ENCODE assay signal across 8 cellular contexts in the genomic region with DNA sequence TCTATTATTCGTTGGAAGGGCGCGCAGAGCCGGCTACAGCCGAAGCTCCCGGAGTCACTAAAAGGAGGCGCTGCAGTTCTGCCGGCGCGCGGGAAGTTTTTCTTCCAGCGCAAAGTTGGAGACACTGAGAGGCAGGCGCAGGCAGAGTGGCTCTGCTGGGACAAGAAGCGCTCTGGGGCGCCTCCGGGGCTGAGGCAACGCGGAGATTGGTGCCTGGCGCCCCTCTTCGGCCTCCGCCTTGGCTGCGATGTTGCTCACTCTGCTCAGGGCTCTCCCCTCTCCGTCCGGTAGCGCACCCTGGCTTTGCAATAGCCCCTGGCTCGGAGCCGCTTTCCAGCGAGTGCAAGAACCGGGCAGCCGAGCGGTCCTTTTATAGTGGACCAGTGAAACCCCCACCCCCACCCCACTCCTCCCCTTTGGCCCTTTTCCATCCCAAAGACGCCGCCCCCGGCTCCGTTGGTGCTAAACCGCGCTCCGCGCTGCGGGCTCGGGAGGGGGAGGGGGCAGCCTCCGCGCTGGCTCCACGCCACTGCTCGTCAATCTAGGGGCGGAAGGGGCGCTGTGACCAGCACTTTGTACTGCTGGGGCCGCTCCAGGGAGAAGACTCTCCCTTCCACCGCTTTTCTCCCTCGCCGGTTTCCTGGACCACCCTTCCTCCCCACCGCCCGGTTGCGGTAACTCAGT. TPM values are rescaled to one million over a fixed set of nuclear protein-coding genes. Genes with fewer than 3 reads are reported as not detected.
DNase-seq lines count a peak whose midpoint lies in the region; ATAC-seq, FAIRE-seq and TF ChIP-seq lines count a peak whose summit lies in the region.

A gene (minus strand): TSS at position 344 of the 684 bp plus-strand sequence. CDS start 455 bp downstream, outside the sequence.

- DNase-seq in Caki2 (ENCODE audit: low read depth) (peak; percentile 94), foreskin keratinocyte (peak in 1 of 2 donors; percentile 73), naive B cell (no peak), vagina (ENCODE audit: extremely low spot score in 2 of 2) (peak in 1 of 2 donors; percentile 98), GM19239 (ENCODE audit: insufficient read length, low spot score) (no peak), GM10248 (ENCODE audit: extremely low spot score) (no peak)

- H3K27ac Mint-ChIP-seq in activated T-helper 17 cell treated with anti-CD3 and anti-CD28 coated beads, Interleukin-2, amount 50 U/mL, for 72 hours = no peak within 1 kb of the TSS
- H3K27ac Mint-ChIP-seq in naive B cell = peak within 1 kb of the TSS in 2 of 6 donors; percentile 34 to 50

- peaks cover 8% of the 10 kb centered on the region for H3K4me1 ChIP-seq in foreskin keratinocyte
- peaks cover 29% of the 10 kb centered on the region for H3K4me1 ChIP-seq in vagina

- H3K4me1 Mint-ChIP-seq in activated T-helper 17 cell treated with anti-CD3 and anti-CD28 coated beads, Interleukin-2, amount 50 U/mL, for 72 hours = peaks cover 15% of the 10 kb centered on the region
- peaks cover 28 to 35% (median 34%) of the 10 kb centered on the region in 3 donors for H3K4me1 Mint-ChIP-seq in naive B cell

- no peak for ATAC-seq in activated T-helper 17 cell treated with anti-CD3 and anti-CD28 coated beads, Interleukin-2, amount 50 U/mL, for 72 hours (replicated peaks)
- ATAC-seq in foreskin keratinocyte (peak; percentile 36), naive B cell (ENCODE audit: low read depth in 2 of 2) (no peak)

- H3K4me3 ChIP-seq in vagina = peak within 1 kb of the TSS; percentile 69 to 86

- H3K4me3 Mint-ChIP-seq in activated T-helper 17 cell treated with anti-CD3 and anti-CD28 coated beads, Interleukin-2, amount 50 U/mL, for 72 hours = peak within 1 kb of the TSS; percentile 75
- H3K4me3 Mint-ChIP-seq in naive B cell = peak within 1 kb of the TSS; percentile 65 to 87 (median 76)

- H3K27ac ChIP-seq in foreskin keratinocyte (peak within 1 kb of the TSS; percentile 51), vagina (peak within 1 kb of the TSS; percentile 97)

- intact Hi-C loops in vagina (cut with DNase I) = loop anchor here (5.0 kb wide), 2 partner anchors 1677 to 1902 kb away; no protein-coding TSS in a partner anchor

- no peaks in the 10 kb centered on the region for H3K9me3 Mint-ChIP-seq in activated T-helper 17 cell treated with anti-CD3 and anti-CD28 coated beads, Interleukin-2, amount 50 U/mL, for 72 hours
- peaks cover 0 to 10% (median 5%) of the 10 kb centered on the region in 7 donors for H3K9me3 Mint-ChIP-seq in naive B cell

- peaks cover 5% of the 10 kb centered on the region for H3K36me3 Mint-ChIP-seq in activated T-helper 17 cell treated with anti-CD3 and anti-CD28 coated beads, Interleukin-2, amount 50 U/mL, for 72 hours (ENCODE audit: low read depth)
- peaks cover 0 to 7% of the 10 kb centered on the region in 2 donors for H3K36me3 Mint-ChIP-seq in naive B cell

- peaks cover 65% of the 10 kb centered on the region for H3K27me3 Mint-ChIP-seq in activated T-helper 17 cell treated with anti-CD3 and anti-CD28 coated beads, Interleukin-2, amount 50 U/mL, for 72 hours
- H3K27me3 Mint-ChIP-seq in naive B cell = peaks cover 61 to 72% (median 62%) of the 10 kb centered on the region in 3 donors

- no peaks in the 10 kb centered on the region for H3K9me3 ChIP-seq in vagina

- in situ Hi-C loops in Caki2 (cut with HindIII; ENCODE audit: low pct_unique_long_range_greater_than_20kb, low sequenced_read_pairs) = no loop called here

- 0 out of 2 replicates have a peak, but pooled peaks have one; percentile 5 for TF ChIP-seq CTCF in LNCAP (IDR thresholded peaks at IDR 0.05)
- peak; percentile 28 for TF ChIP-seq CTCF in foreskin keratinocyte (conservative IDR thresholded peaks at IDR 0.05)
- peak in 1 of 3 experiments; percentile 23 for TF ChIP-seq CTCF in vagina (IDR thresholded peaks at IDR 0.05)
- no peak for TF ChIP-seq CTCF in GM10248 (IDR thresholded peaks at IDR 0.05; ENCODE audit: control extremely low read depth, extremely low read depth, low read depth, missing control alignments)

- H3K27me3 ChIP-seq in foreskin keratinocyte = no peaks in the 10 kb centered on the region
- H3K27me3 ChIP-seq in vagina = no peaks in the 10 kb centered on the region

- no peak for FAIRE-seq in GM19239 (lab: Jason Lieb, UNC)

- TF ChIP-seq POLR2A in vagina (IDR thresholded peaks at IDR 0.05) = peak in 1 of 2 donors; percentile 87

- H3K36me3 ChIP-seq in vagina = peaks cover 0 to 24% of the 10 kb centered on the region in 2 donors

- CTCF ChIA-PET in GM10248 (lab: Yijun Ruan, JAX) = interaction anchor here (5.7 kb wide), 1 partner anchor 1900 kb away, joined by 46 read pairs; no protein-coding TSS in a partner anchor

- POLR2A ChIA-PET in GM10248 (lab: Yijun Ruan, JAX) = no interaction called here

RNA-seq across cellular contexts. Expression of the gene that starts here (rescaled TPM):
- 35.1 and 62.5 TPM in 2 replicates for total RNA-seq in Caki2 (2014; rRNA removed; shearing (Covaris generic); ENCODE audit: low replicate concordance)
- total RNA-seq in activated T-helper 17 cell treated with anti-CD3 and anti-CD28 coated beads, Interleukin-2, amount 50 U/mL, for 72 hours = under 1 TPM in 1 of 2 donors, not detected in 1; 0.05 TPM
- total RNA-seq in foreskin keratinocyte = 69.7 and 71.7 TPM in 2 replicates
- polyA plus RNA-seq in foreskin keratinocyte = 12.8 and 16.9 TPM in 2 replicates
- not detected for polyA plus RNA-seq in naive B cell (ENCODE audit: low read depth in 6 of 6)
- 241 TPM for total RNA-seq in vagina

Comparison
In these comparisons a context has a peak if more than half of its experiments do, and no peak if none do; other contexts are left out.
1. RNA of the gene that starts here (total RNA-seq): 241 TPM in vagina (single experiment), 69.7 to 71.7 TPM in foreskin keratinocyte and 35.1 to 62.5 TPM in Caki2; 0.05 TPM in activated T-helper 17 cell treated with anti-CD3 and anti-CD28 coated beads, Interleukin-2, amount 50 U/mL, for 72 hours; every median in the first group is over 10 times any median in the second.
2. RNA of the gene that starts here (polyA plus RNA-seq): 12.8 to 16.9 TPM in foreskin keratinocyte; not detected in naive B cell; every median in the first group is over 10 times any median in the second.